ENCODE assay signal across 14 cellular contexts in the genomic region with DNA sequence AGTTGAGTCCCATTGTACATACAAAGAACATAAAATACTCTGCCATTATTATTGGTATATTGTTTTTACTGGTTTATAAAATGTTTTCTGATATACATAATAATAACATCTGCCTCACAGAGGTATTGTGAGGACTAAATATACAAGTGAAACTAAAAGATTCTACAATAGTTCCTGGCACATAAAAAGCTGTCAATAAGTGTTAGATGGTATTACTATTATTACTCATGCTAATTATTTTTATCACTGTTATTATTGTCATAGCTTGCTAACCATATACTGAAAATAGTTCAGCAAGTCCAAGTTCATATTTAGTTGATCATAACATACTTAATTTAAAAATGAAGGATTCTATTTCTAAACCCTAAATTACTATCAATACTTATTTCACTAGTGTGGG. TPM values are rescaled to one million over a fixed set of nuclear protein-coding genes. Genes with fewer than 3 reads are reported as not detected.
DNase-seq lines count a peak whose midpoint lies in the region; ATAC-seq and TF ChIP-seq lines count a peak whose summit lies in the region.
"Had no signal": no experiment of that assay in that cellular context is flagged by ENCODE, and none has a peak within 500 bp of the region (broad histone marks: within the 10 kb centered on the region; RNA-seq: fewer than 3 reads in every experiment).

No MANE protein-coding gene starts in this region.

- H3K27ac ChIP-seq in naive thymus-derived CD4-positive, alpha-beta T cell (ENCODE audit: low read depth, low read length) = peak overlapping the region; percentile 51

- no peaks in the 10 kb centered on the region for H3K9me3 ChIP-seq in naive thymus-derived CD4-positive, alpha-beta T cell (ENCODE audit: control insufficient read depth in 2 of 3, low read length in 3 of 3)

- H3K4me3 ChIP-seq in naive thymus-derived CD4-positive, alpha-beta T cell (ENCODE audit: low read length) = peak overlapping the region; percentile 38

- no peaks in the 10 kb centered on the region for H3K9me3 Mint-ChIP-seq in activated T-cell treated with anti-CD3 and anti-CD28 coated beads, Interleukin-2, amount 50 U/mL, for 72 hours
- H3K9me3 Mint-ChIP-seq in naive thymus-derived CD4-positive, alpha-beta T cell = peaks cover 0 to 3% (median 0%) of the 10 kb centered on the region in 11 donors
- no peaks in the 10 kb centered on the region for H3K9me3 Mint-ChIP-seq in mesothelial cell of epicardium
- H3K9me3 Mint-ChIP-seq: activated naive CD4-positive, alpha-beta T cell treated with anti-CD3 and anti-CD28 coated beads, Interleukin-2, amount 50 U/mL, for 72 hours; stimulated activated memory B cell treated with anti-CD40 and anti-IgM and Interleukin-4, amounts not matched to agents 10 μg/mL and 1 μg/mL and 100 μg/mL, for 72 hours; WTC11 had no signal

- POLR2A ChIA-PET in naive thymus-derived CD4-positive, alpha-beta T cell (lab: Charles Lee) = interaction anchor here (0.7 to 5.0 kb wide), 10 partner anchors 10 to 80 kb away, joined by 3 to 59 read pairs (median 6); a partner anchor contains a TSS

- H3K27me3 Mint-ChIP-seq in activated T-cell treated with anti-CD3 and anti-CD28 coated beads, Interleukin-2, amount 50 U/mL, for 72 hours (ENCODE audit: low read depth) = no peaks in the 10 kb centered on the region
- H3K27me3 Mint-ChIP-seq in naive thymus-derived CD4-positive, alpha-beta T cell = no peaks in the 10 kb centered on the region
- H3K27me3 Mint-ChIP-seq in mesothelial cell of epicardium (ENCODE audit: low read depth) = no peaks in the 10 kb centered on the region
- H3K27me3 Mint-ChIP-seq: stimulated activated memory B cell treated with anti-CD40 and anti-IgM and Interleukin-4, amounts not matched to agents 10 μg/mL and 1 μg/mL and 100 μg/mL, for 72 hours had no signal

- H3K4me1 ChIP-seq in naive thymus-derived CD4-positive, alpha-beta T cell (ENCODE audit: control insufficient read depth in 2 of 2, insufficient read depth in 2 of 2, low read length in 2 of 2) = peaks cover 22 to 68% of the 10 kb centered on the region in 2 donors

- H3K36me3 ChIP-seq in naive thymus-derived CD4-positive, alpha-beta T cell (ENCODE audit: control insufficient read depth in 2 of 3, insufficient read depth in 3 of 3, low read length in 3 of 3) = no peaks in the 10 kb centered on the region

- no peak for TF ChIP-seq CTCF in mesothelial cell of epicardium (IDR thresholded peaks at IDR 0.05; ENCODE audit: unreplicated experiment)

- intact Hi-C loops in naive thymus-derived CD4-positive, alpha-beta T cell (cut with micrococcal nuclease) = loop anchor here in 1 of 2 donors (2.0 kb wide), 1 partner anchor 14 kb away; no protein-coding TSS in a partner anchor

- H3K4me1 Mint-ChIP-seq in activated T-cell treated with anti-CD3 and anti-CD28 coated beads, Interleukin-2, amount 50 U/mL, for 72 hours (ENCODE audit: low read depth) = peaks cover 94% of the 10 kb centered on the region
- H3K4me1 Mint-ChIP-seq in naive thymus-derived CD4-positive, alpha-beta T cell = peaks cover 54 to 98% (median 91%) of the 10 kb centered on the region in 7 donors
- H3K4me1 Mint-ChIP-seq in mesothelial cell of epicardium = peaks cover 32% of the 10 kb centered on the region

- CTCF ChIA-PET in naive thymus-derived CD4-positive, alpha-beta T cell (lab: Charles Lee) = interaction anchor here (0.6 to 0.9 kb wide), 2 partner anchors 23 to 26 kb away, joined by 3 to 5 read pairs; no protein-coding TSS in a partner anchor

- no peaks in the 10 kb centered on the region for H3K27me3 ChIP-seq in naive thymus-derived CD4-positive, alpha-beta T cell (ENCODE audit: control insufficient read depth in 2 of 2, insufficient read depth in 2 of 2, low read length in 2 of 2)

- H3K27ac Mint-ChIP-seq in activated T-cell treated with anti-CD3 and anti-CD28 coated beads, Interleukin-2, amount 50 U/mL, for 72 hours = peak overlapping the region; percentile 33
- peak overlapping the region in 8 of 9 donors; percentile 24 to 92 (median 84) for H3K27ac Mint-ChIP-seq in naive thymus-derived CD4-positive, alpha-beta T cell
- no peak overlapping the region for H3K27ac Mint-ChIP-seq in mesothelial cell of epicardium
- H3K27ac Mint-ChIP-seq: stimulated activated memory B cell treated with anti-CD40 and anti-IgM and Interleukin-4, amounts not matched to agents 10 μg/mL and 1 μg/mL and 100 μg/mL, for 72 hours had no signal

- H3K36me3 Mint-ChIP-seq in activated T-cell treated with anti-CD3 and anti-CD28 coated beads, Interleukin-2, amount 50 U/mL, for 72 hours (ENCODE audit: insufficient read depth in 2 of 2) = peaks cover 0 to 2% of the 10 kb centered on the region in 2 donors
- H3K36me3 Mint-ChIP-seq in naive thymus-derived CD4-positive, alpha-beta T cell = peaks cover 3 to 13% (median 9%) of the 10 kb centered on the region in 5 donors
- no peaks in the 10 kb centered on the region for H3K36me3 Mint-ChIP-seq in mesothelial cell of epicardium
- H3K36me3 Mint-ChIP-seq: WTC11 had no signal

- DNase-seq in activated T-cell treated with anti-CD3 and anti-CD28 coated beads, Interleukin-2, amount 50 U/mL, for 72 hours = no peak
- no peak for DNase-seq in activated T-cell treated with anti-CD3 and anti-CD28 coated beads, Interleukin-2, amount 50 U/mL, for 1 hour
- DNase-seq in naive thymus-derived CD4-positive, alpha-beta T cell = no peak
- DNase-seq in GDM1 (lab: John Stamatoyannopoulos, UW) = no peak
- no peak for DNase-seq in mesothelial cell of epicardium (ENCODE audit: low spot score in 2 of 2, unreplicated experiment in 2 of 2)
- no peak for DNase-seq in COLO829 (ENCODE audit: low spot score)
- DNase-seq: NCI-H1105, NCI-H524, SHP77 had no signal

- ATAC-seq in activated T-cell treated with anti-CD3 and anti-CD28 coated beads, Interleukin-2, amount 50 U/mL, for 72 hours (replicated peaks in 1 of 2) = no peak
- peak; percentile 64 for ATAC-seq in HG02588 (IDR thresholded peaks at IDR 0.05; ENCODE audit: unreplicated experiment)
- ATAC-seq in HG03457 (IDR thresholded peaks at IDR 0.05; ENCODE audit: unreplicated experiment) = peak; percentile 68
- no peak for ATAC-seq in naive thymus-derived CD4-positive, alpha-beta T cell
- ATAC-seq: stimulated activated memory B cell treated with anti-CD40 and anti-IgM and Interleukin-4, amounts not matched to agents 10 μg/mL and 1 μg/mL and 100 μg/mL, for 72 hours; WTC11 had no signal

- peak overlapping the region; percentile 46 to 62 for H3K4me3 Mint-ChIP-seq in activated T-cell treated with anti-CD3 and anti-CD28 coated beads, Interleukin-2, amount 50 U/mL, for 72 hours
- peak overlapping the region; percentile 8 to 91 (median 76) for H3K4me3 Mint-ChIP-seq in naive thymus-derived CD4-positive, alpha-beta T cell
- H3K4me3 Mint-ChIP-seq in mesothelial cell of epicardium = no peak overlapping the region
- H3K4me3 Mint-ChIP-seq: stimulated activated memory B cell treated with anti-CD40 and anti-IgM and Interleukin-4, amounts not matched to agents 10 μg/mL and 1 μg/mL and 100 μg/mL, for 72 hours; WTC11 had no signal

RNA-seq across cellular contexts. Expression of a gene that starts 34.4 kb away (rescaled TPM):
- 100 to 1,000 TPM; 258 to 337 TPM for total RNA-seq in activated T-cell treated with anti-CD3 and anti-CD28 coated beads, Interleukin-2, amount 50 U/mL, for 72 hours
- total RNA-seq in naive thymus-derived CD4-positive, alpha-beta T cell = 1,000 to 10,000 TPM in 2 of 5 experiments, 100 to 1,000 TPM in 3; 188 to 1,246 (median 571) TPM
- polyA plus RNA-seq in naive thymus-derived CD4-positive, alpha-beta T cell = 100 to 1,000 TPM; 479 to 649 TPM
- 68.1 to 71.5 TPM (median 71.0 TPM) in 3 replicates for total RNA-seq in mesothelial cell of epicardium

Comparison
In these comparisons a context has a peak if more than half of its experiments do, and no peak if none do; other contexts are left out.
1. ATAC-seq: peak in HG02588 (single experiment) and HG03457 (single experiment); none in activated T-cell treated with anti-CD3 and anti-CD28 coated beads, Interleukin-2, amount 50 U/mL, for 72 hours (0 of 2) and naive thymus-derived CD4-positive, alpha-beta T cell (single experiment).